In genomic region chr2:71064754-71065621, GRCh38 we compare ENCODE assay signal across 9 cellular contexts. TPM values are rescaled to one million over a fixed set of nuclear protein-coding genes. Genes with fewer than 3 reads are reported as not detected.
DNase-seq lines count a peak whose midpoint lies in the region; ATAC-seq and TF ChIP-seq lines count a peak whose summit lies in the region.
"Had no signal": no experiment of that assay in that cellular context is flagged by ENCODE, and none has a peak within 500 bp of the region (broad histone marks: within the 10 kb centered on the region; RNA-seq: fewer than 3 reads in every experiment).

No MANE protein-coding gene starts in this region.

- POLR2A ChIA-PET in T-cell (lab: Charles Lee), result no interaction called here

- peak overlapping the region; percentile 83 for H3K27ac Mint-ChIP-seq in stimulated activated memory B cell treated with anti-CD40 and anti-IgM and Interleukin-4, amounts not matched to agents 10 μg/mL and 1 μg/mL and 100 μg/mL, for 72 hours
- no peak overlapping the region for H3K27ac Mint-ChIP-seq in T-cell

- no peaks in the 10 kb centered on the region for H3K27me3 Mint-ChIP-seq in stimulated activated memory B cell treated with anti-CD40 and anti-IgM and Interleukin-4, amounts not matched to agents 10 μg/mL and 1 μg/mL and 100 μg/mL, for 72 hours
- peaks cover 3 to 12% of the 10 kb centered on the region in 2 donors for H3K27me3 Mint-ChIP-seq in T-cell

- DNase-seq in epithelial cell of esophagus (ENCODE audit: low read depth) (peak; percentile 67), GM19238 (ENCODE audit: insufficient read length, low spot score) (no peak), T-cell (no peak), vagina (ENCODE audit: extremely low spot score in 2 of 2) (no peak)
- no peak for DNase-seq in stimulated activated CD8-positive, alpha-beta memory T cell treated with anti-CD3 and anti-CD28 coated beads, Interleukin-4, amount 100 ng/mL, for 48 hours
- DNase-seq: NCI-H1092 had no signal

- no peaks in the 10 kb centered on the region for H3K27me3 ChIP-seq in vagina

- no peaks in the 10 kb centered on the region for H3K9me3 ChIP-seq in vagina

- intact Hi-C loops in vagina (cut with DNase I), result no loop called here

- peaks cover 58% of the 10 kb centered on the region for H3K4me1 Mint-ChIP-seq in stimulated activated memory B cell treated with anti-CD40 and anti-IgM and Interleukin-4, amounts not matched to agents 10 μg/mL and 1 μg/mL and 100 μg/mL, for 72 hours
- H3K4me1 Mint-ChIP-seq in T-cell, result peaks cover 23 to 33% (median 30%) of the 10 kb centered on the region in 3 donors

- ATAC-seq in HG03469 (IDR thresholded peaks at IDR 0.05; ENCODE audit: unreplicated experiment) (peak; percentile 17), T-cell (replicated peaks in 1 of 4) (no peak)
- ATAC-seq in stimulated activated memory B cell treated with anti-CD40 and anti-IgM and Interleukin-4, amounts not matched to agents 10 μg/mL and 1 μg/mL and 100 μg/mL, for 72 hours, result peak; percentile 40

- no peaks in the 10 kb centered on the region for H3K36me3 ChIP-seq in vagina

- peak overlapping the region; percentile 64 for H3K4me3 Mint-ChIP-seq in stimulated activated memory B cell treated with anti-CD40 and anti-IgM and Interleukin-4, amounts not matched to agents 10 μg/mL and 1 μg/mL and 100 μg/mL, for 72 hours
- H3K4me3 Mint-ChIP-seq in T-cell, result no peak overlapping the region

- TF ChIP-seq POLR2A in GM19099 (IDR thresholded peaks at IDR 0.05; ENCODE audit: extremely low read depth, insufficient read length, low read depth) (peak; percentile 27), vagina (IDR thresholded peaks at IDR 0.05) (no peak)

- no peak overlapping the region for H3K4me3 ChIP-seq in epithelial cell of esophagus (ENCODE audit: low read length)
- H3K4me3 ChIP-seq in vagina, result no peak overlapping the region

- H3K36me3 Mint-ChIP-seq in stimulated activated memory B cell treated with anti-CD40 and anti-IgM and Interleukin-4, amounts not matched to agents 10 μg/mL and 1 μg/mL and 100 μg/mL, for 72 hours, result peaks cover 5% of the 10 kb centered on the region
- H3K36me3 Mint-ChIP-seq in T-cell, result peaks cover 3% of the 10 kb centered on the region

- TF ChIP-seq CTCF in epithelial cell of esophagus (IDR thresholded peaks at IDR 0.05; ENCODE audit: insufficient read depth, low read depth, low read length, missing control alignments), result no peak
- no peak for TF ChIP-seq CTCF in vagina (IDR thresholded peaks at IDR 0.05)

- H3K4me1 ChIP-seq in vagina, result peaks cover 29% of the 10 kb centered on the region

- no peak overlapping the region for H3K27ac ChIP-seq in vagina

- H3K9me3 Mint-ChIP-seq in stimulated activated memory B cell treated with anti-CD40 and anti-IgM and Interleukin-4, amounts not matched to agents 10 μg/mL and 1 μg/mL and 100 μg/mL, for 72 hours, result no peaks in the 10 kb centered on the region
- H3K9me3 Mint-ChIP-seq in T-cell, result no peaks in the 10 kb centered on the region

- CTCF ChIA-PET in T-cell (lab: Charles Lee), result no interaction called here

RNA-seq across cellular contexts. Expression of gene NAGK, which starts 3.5 kb away (rescaled TPM):
- total RNA-seq in T-cell, result 100 to 1,000 TPM in 3 of 5 donors, 10 to 100 TPM in 2; 89.8 to 124 (median 111) TPM
- 110 TPM for total RNA-seq in vagina

Comparison
In these comparisons a context has a peak if more than half of its experiments do, and no peak if none do; other contexts are left out.
1. ATAC-seq: peak in HG03469 (single experiment) and stimulated activated memory B cell treated with anti-CD40 and anti-IgM and Interleukin-4, amounts not matched to agents 10 μg/mL and 1 μg/mL and 100 μg/mL, for 72 hours (single experiment); none in T-cell (0 of 4).